In genomic region chr1:28642847-28643635, GRCh38 we compare ENCODE assay signal across 8 cellular contexts. TPM values are rescaled to one million over a fixed set of nuclear protein-coding genes. Genes with fewer than 3 reads are reported as not detected.
DNase-seq lines count a peak whose midpoint lies in the region; ATAC-seq, FAIRE-seq and TF ChIP-seq lines count a peak whose summit lies in the region.

A gene with protein sequence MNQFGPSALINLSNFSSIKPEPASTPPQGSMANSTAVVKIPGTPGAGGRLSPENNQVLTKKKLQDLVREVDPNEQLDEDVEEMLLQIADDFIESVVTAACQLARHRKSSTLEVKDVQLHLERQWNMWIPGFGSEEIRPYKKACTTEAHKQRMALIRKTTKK (minus strand): TSS chr1:28643067. CDS start chr1:28622081, 20,986 bp downstream.

- peak in 1 of 2 experiments; percentile 17 for TF ChIP-seq CTCF in Caco-2 (IDR thresholded peaks at IDR 0.05; ENCODE audit: insufficient read depth in 1 of 2, low read depth in 1 of 2, low read length in 1 of 2, severe bottlenecking in 1 of 2, unreplicated experiment in 1 of 2)

- H3K27me3 Mint-ChIP-seq in Caco-2 (ENCODE audit: insufficient read depth, unreplicated experiment) = no peaks in the 10 kb centered on the region

- no peaks in the 10 kb centered on the region for H3K9me3 ChIP-seq in Caco-2
- no peaks in the 10 kb centered on the region for H3K9me3 ChIP-seq in endocrine pancreas (ENCODE audit: control insufficient read depth, low read length)
- H3K9me3 ChIP-seq in mesodermal cell (ENCODE audit: control insufficient read depth, low read length) = no peaks in the 10 kb centered on the region

- peak within 1 kb of the TSS; percentile 100 for H3K4me3 Mint-ChIP-seq in Caco-2 (ENCODE audit: unreplicated experiment)

- H3K4me1 Mint-ChIP-seq in Caco-2 (ENCODE audit: low read depth, unreplicated experiment) = peaks cover 21% of the 10 kb centered on the region

- WGBS in mesodermal cell (ENCODE audit: insufficient coverage in 2 of 2), 2 experiments = 17% methylated on average over 23 of the region's 49 CpGs

- H3K27me3 ChIP-seq in Caco-2 (replicated peaks; ENCODE audit: control insufficient read depth, insufficient read depth, low read length) (no peaks in the 10 kb centered on the region), endocrine pancreas (ENCODE audit: control insufficient read depth, insufficient read depth, low read length) (no peaks in the 10 kb centered on the region)

- peaks cover 12% of the 10 kb centered on the region for H3K36me3 Mint-ChIP-seq in Caco-2 (ENCODE audit: insufficient read depth, unreplicated experiment)

- CTCF ChIA-PET in Caco-2 (lab: Charles Lee) = interaction anchor here (0.6 to 1.5 kb wide), 11 partner anchors 9 to 1278 kb away, joined by 3 to 17 read pairs (median 4); partner anchors contain the start of gene YTHDF2

- H3K27ac ChIP-seq in mesodermal cell (ENCODE audit: low read depth, low read length, severe bottlenecking) = peak within 1 kb of the TSS; percentile 81

- H3K9ac ChIP-seq in endocrine pancreas (ENCODE audit: control insufficient read depth, insufficient read depth, low read length) = peak within 1 kb of the TSS; percentile 99

- H3K4me1 ChIP-seq in Caco-2 = 0 out of 2 replicates have a peak, but pooled peaks cover 6% of the 10 kb centered on the region
- H3K4me1 ChIP-seq in endocrine pancreas (ENCODE audit: control insufficient read depth, insufficient read depth, low read length) = no peaks in the 10 kb centered on the region
- H3K4me1 ChIP-seq in mesodermal cell (ENCODE audit: control insufficient read depth, insufficient read depth, low read length, poor library complexity, severe bottlenecking) = peaks cover 9% of the 10 kb centered on the region

- H3K9me3 Mint-ChIP-seq in Caco-2 (ENCODE audit: unreplicated experiment) = no peaks in the 10 kb centered on the region

- intact Hi-C loops in Caco-2 (cut with micrococcal nuclease; ENCODE audit: unreplicated experiment) = loop anchor here (5.0 kb wide), 1 partner anchor 114 kb away; no protein-coding TSS in a partner anchor

- BruUV-seq in Caco-2 (replicated peaks; lab: Mats Ljungman, UMichigan) = TSS peak; percentile 96

- POLR2A ChIA-PET in Caco-2 (lab: Charles Lee) = interaction anchor here (0.6 to 1.8 kb wide), 34 partner anchors 10 to 548 kb away, joined by 3 to 54 read pairs (median 7); partner anchors contain the start of genes EPB41, GMEB1, MED18 and RCC1

- DNase-seq in Caco-2 (peak; percentile 85 to 89), HTR-8/SVneo (ENCODE audit: insufficient read length, low spot score) (peak; percentile 83), NOMO-1 treated with DMSO at 0.1 percent for 48 hours (lab: John Stamatoyannopoulos, UW; ENCODE audit: unreplicated experiment) (peak; percentile 94)
- DNase-seq in activated CD8-positive, alpha-beta memory T cell treated with anti-CD3 and anti-CD28 coated beads for 48 hours (ENCODE audit: low read depth in 2 of 3, low spot score in 2 of 3) = peak; percentile 75 to 85 (median 77)
- DNase-seq in stimulated activated CD8-positive, alpha-beta memory T cell treated with anti-CD3 and anti-CD28 coated beads, Interleukin-15, amount 100 ng/mL, for 4 hours (ENCODE audit: low read depth in 2 of 2) = peak; percentile 81 to 88

- H3K4me3 ChIP-seq in Caco-2 (ENCODE audit: low read depth, low read length) (peak within 1 kb of the TSS; percentile 58), endocrine pancreas (ENCODE audit: control insufficient read depth, insufficient read depth, low read length) (peak within 1 kb of the TSS; percentile 87), mesodermal cell (ENCODE audit: extremely low read depth, insufficient read depth, low read length, poor library complexity, severe bottlenecking) (peak within 1 kb of the TSS; percentile 90)

- peak; percentile 78 for FAIRE-seq in HTR-8/SVneo (lab: Jason Lieb, UNC)

- peak within 1 kb of the TSS; percentile 98 for H3K27ac Mint-ChIP-seq in Caco-2 (ENCODE audit: unreplicated experiment)

- ATAC-seq in GM21360 (IDR thresholded peaks at IDR 0.05; ENCODE audit: unreplicated experiment) = peak; percentile 77

- H3K36me3 ChIP-seq in Caco-2 (ENCODE audit: control insufficient read depth, insufficient read depth, low read length) (no peaks in the 10 kb centered on the region), endocrine pancreas (ENCODE audit: control insufficient read depth, insufficient read depth, low read length) (no peaks in the 10 kb centered on the region), mesodermal cell (ENCODE audit: control insufficient read depth, insufficient read depth, low read length) (no peaks in the 10 kb centered on the region)

RNA-seq across cellular contexts. Expression of the gene that starts here (rescaled TPM):
- total RNA-seq in Caco-2 (2022) = 9.7 and 11.3 TPM in 2 replicates
- 28.2 TPM for polyA plus RNA-seq in mesodermal cell (2013, experiment 1 of 2)
- 32.0 TPM for polyA plus RNA-seq in mesodermal cell (2013, experiment 2 of 2)

Comparison
In these comparisons a context has a peak if more than half of its experiments do, and no peak if none do; other contexts are left out.
1. Peak in every context shown above with its lines: DNase-seq, ATAC-seq, H3K4me3 ChIP-seq and H3K27ac ChIP-seq.